In genomic region chrX:111507931-111508330, GRCh38 we compare ENCODE assay signal across 18 cellular contexts. TPM values are rescaled to one million over a fixed set of nuclear protein-coding genes. Genes with fewer than 3 reads are reported as not detected.
DNase-seq lines count a peak whose midpoint lies in the region; ATAC-seq and TF ChIP-seq lines count a peak whose summit lies in the region.
"Had no signal": no experiment of that assay in that cellular context is flagged by ENCODE, and none has a peak within 500 bp of the region (broad histone marks: within the 10 kb centered on the region; RNA-seq: fewer than 3 reads in every experiment).

No MANE protein-coding gene starts in this region.

- H3K36me3 ChIP-seq in breast epithelium (no peaks in the 10 kb centered on the region), kidney epithelial cell (ENCODE audit: control insufficient read depth, insufficient read depth, low read length) (no peaks in the 10 kb centered on the region)
- H3K36me3 ChIP-seq: SJCRH30 had no signal

- H3K27me3 Mint-ChIP-seq in MCF 10A (ENCODE audit: insufficient read depth, unreplicated experiment) = peaks cover 35% of the 10 kb centered on the region
- peaks cover 4% of the 10 kb centered on the region for H3K27me3 Mint-ChIP-seq in activated CD4-positive, alpha-beta memory T cell treated with anti-CD3 and anti-CD28 coated beads, Interleukin-2, amount 10 ng/mL, durations not matched to agents 7 days and 5 days

- POLR2A ChIA-PET in MCF 10A (lab: Yijun Ruan, JAX) = no interaction called here
- POLR2A ChIA-PET in activated CD4-positive, alpha-beta memory T cell treated with anti-CD3 and anti-CD28 coated beads, Interleukin-2, amount 10 ng/mL, durations not matched to agents 7 days and 5 days (lab: Charles Lee) = no interaction called here

- no peaks in the 10 kb centered on the region for H3K9me3 Mint-ChIP-seq in MCF 10A (ENCODE audit: unreplicated experiment)
- no peaks in the 10 kb centered on the region for H3K9me3 Mint-ChIP-seq in activated CD4-positive, alpha-beta memory T cell treated with anti-CD3 and anti-CD28 coated beads, Interleukin-2, amount 10 ng/mL, durations not matched to agents 7 days and 5 days

- TF ChIP-seq CTCF in MCF 10A (IDR thresholded peaks at IDR 0.05; ENCODE audit: unreplicated experiment) (no peak), breast epithelium (IDR thresholded peaks at IDR 0.05) (no peak), epithelial cell of esophagus (IDR thresholded peaks at IDR 0.05; ENCODE audit: insufficient read depth, low read depth, low read length, missing control alignments) (no peak), kidney epithelial cell (IDR thresholded peaks at IDR 0.05; ENCODE audit: insufficient read depth, low read length, poor library complexity, severe bottlenecking) (no peak)

- intact Hi-C loops in MCF 10A (cut with micrococcal nuclease) = no loop called here
- intact Hi-C loops in breast epithelium (cut with DNase I; ENCODE audit: low total_unique reads) = no loop called here

- H3K4me3 ChIP-seq in breast epithelium = no peak overlapping the region
- H3K4me3 ChIP-seq in epithelial cell of esophagus (ENCODE audit: low read length) = no peak overlapping the region
- H3K4me3 ChIP-seq in kidney epithelial cell (ENCODE audit: low read depth, low read length) = no peak overlapping the region
- H3K4me3 ChIP-seq: K562, SJCRH30 had no signal

- CTCF ChIA-PET in MCF 10A (lab: Yijun Ruan, JAX) = no interaction called here
- CTCF ChIA-PET in activated CD4-positive, alpha-beta memory T cell treated with anti-CD3 and anti-CD28 coated beads, Interleukin-2, amount 10 ng/mL, durations not matched to agents 7 days and 5 days (lab: Charles Lee) = no interaction called here

- no peaks in the 10 kb centered on the region for H3K4me1 Mint-ChIP-seq in MCF 10A (ENCODE audit: insufficient read depth, unreplicated experiment)
- H3K4me1 Mint-ChIP-seq in activated CD4-positive, alpha-beta memory T cell treated with anti-CD3 and anti-CD28 coated beads, Interleukin-2, amount 10 ng/mL, durations not matched to agents 7 days and 5 days = no peaks in the 10 kb centered on the region

- H3K36me3 Mint-ChIP-seq in MCF 10A (ENCODE audit: insufficient read depth, unreplicated experiment) = no peaks in the 10 kb centered on the region
- H3K36me3 Mint-ChIP-seq in activated CD4-positive, alpha-beta memory T cell treated with anti-CD3 and anti-CD28 coated beads, Interleukin-2, amount 10 ng/mL, durations not matched to agents 7 days and 5 days (ENCODE audit: low read depth) = no peaks in the 10 kb centered on the region
- H3K36me3 Mint-ChIP-seq: CD14-positive monocyte had no signal

- H3K4me3 Mint-ChIP-seq in MCF 10A (ENCODE audit: unreplicated experiment) = no peak overlapping the region
- no peak overlapping the region for H3K4me3 Mint-ChIP-seq in activated CD4-positive, alpha-beta memory T cell treated with anti-CD3 and anti-CD28 coated beads, Interleukin-2, amount 10 ng/mL, durations not matched to agents 7 days and 5 days
- H3K4me3 Mint-ChIP-seq: CD14-positive monocyte, HFFc6 had no signal

- peak; percentile 43 for DNase-seq in MCF 10A (ENCODE audit: unreplicated experiment)
- no peak for DNase-seq in breast epithelium (ENCODE audit: low spot score in 2 of 2)
- DNase-seq in epithelial cell of esophagus (ENCODE audit: low read depth) = peak; percentile 71
- peak; percentile 32 for DNase-seq in kidney epithelial cell (ENCODE audit: low read depth)
- DNase-seq in stimulated activated CD4-positive, alpha-beta T cell treated with anti-CD3 and anti-CD28 coated beads, Interleukin-4, amount 100 ng/mL, for 4 hours = no peak
- no peak for DNase-seq in globus pallidus (ENCODE audit: low spot score)
- DNase-seq in activated CD4-positive, alpha-beta memory T cell treated with anti-CD3 and anti-CD28 coated beads, Interleukin-2, amount 10 ng/mL, durations not matched to agents 7 days and 5 days = no peak
- DNase-seq: 8988T, DMS79 treated with DMSO at 0.1 percent for 48 hours, HFFc6, NCI-H1417, NCI-H187, NCI-H2107, NCI-H510A treated with DMSO at 0.1 percent for 48 hours, SJCRH30 had no signal

- no peaks in the 10 kb centered on the region for H3K4me1 ChIP-seq in breast epithelium
- H3K4me1 ChIP-seq: SJCRH30 had no signal

- no peak overlapping the region for H3K27ac Mint-ChIP-seq in MCF 10A (ENCODE audit: low read depth, unreplicated experiment)
- no peak overlapping the region for H3K27ac Mint-ChIP-seq in activated CD4-positive, alpha-beta memory T cell treated with anti-CD3 and anti-CD28 coated beads, Interleukin-2, amount 10 ng/mL, durations not matched to agents 7 days and 5 days
- H3K27ac Mint-ChIP-seq: CD14-positive monocyte, HFFc6 had no signal

- no peak overlapping the region for H3K27ac ChIP-seq in breast epithelium
- H3K27ac ChIP-seq: SJCRH30 had no signal

- no peak for TF ChIP-seq POLR2A in breast epithelium (IDR thresholded peaks at IDR 0.05)

- no peaks in the 10 kb centered on the region for H3K9me3 ChIP-seq in breast epithelium
- H3K9me3 ChIP-seq: SJCRH30 had no signal

- H3K27me3 ChIP-seq in breast epithelium (peaks cover 0 to 43% of the 10 kb centered on the region in 2 donors), kidney epithelial cell (ENCODE audit: control insufficient read depth, insufficient read depth, low read length) (no peaks in the 10 kb centered on the region)
- H3K27me3 ChIP-seq: SJCRH30 had no signal

- ATAC-seq in GM21723 (IDR thresholded peaks at IDR 0.05; ENCODE audit: unreplicated experiment) = no peak
- ATAC-seq: K562 had no signal

- BruUV-seq in MCF 10A (replicated peaks; lab: Mats Ljungman, UMichigan) = no TSS peak

RNA-seq across cellular contexts. Expression of gene SERTM2, which starts 3.5 kb away (rescaled TPM):
- total RNA-seq in MCF 10A (2022) (not detected in 2 replicates), breast epithelium (1 to 10 TPM in 1 of 3 donors, under 1 TPM in 1, not detected in 1; 0.15 to 1.6 TPM), kidney epithelial cell (not detected in 2 replicates)
- not detected for total RNA-seq in activated CD4-positive, alpha-beta memory T cell treated with anti-CD3 and anti-CD28 coated beads, Interleukin-2, amount 10 ng/mL, durations not matched to agents 7 days and 5 days
- total RNA-seq: HFFc6 had no signal

Comparison
In these comparisons a context has a peak if more than half of its experiments do, and no peak if none do; other contexts are left out.
1. DNase-seq: peak in MCF 10A (single experiment), epithelial cell of esophagus (single experiment) and kidney epithelial cell (single experiment); none in breast epithelium (0 of 2), stimulated activated CD4-positive, alpha-beta T cell treated with anti-CD3 and anti-CD28 coated beads, Interleukin-4, amount 100 ng/mL, for 4 hours (0 of 2), globus pallidus (single experiment) and activated CD4-positive, alpha-beta memory T cell treated with anti-CD3 and anti-CD28 coated beads, Interleukin-2, amount 10 ng/mL, durations not matched to agents 7 days and 5 days (single experiment).